In genomic region chr10:129442866-129443265, GRCh38 we compare ENCODE assay signal across 29 cellular contexts.
"Had no signal": no experiment of that assay in that cellular context is flagged by ENCODE, and none has a peak within 500 bp of the region (broad histone marks: within the 10 kb centered on the region; RNA-seq: fewer than 3 reads in every experiment).

No MANE protein-coding gene starts in this region.

- H3K9me3 ChIP-seq: gastrocnemius medialis, mucosa of descending colon, right atrium auricular region, spleen, testis, tibial artery, upper lobe of left lung, vagina had no signal

- H3K27ac Mint-ChIP-seq: mesothelial cell of epicardium; naive B cell; nephron; neural progenitor cell; progenitor cell of endocrine pancreas; stimulated activated memory B cell treated with anti-CD40 and anti-IgM and Interleukin-4, amounts not matched to agents 10 μg/mL and 1 μg/mL and 100 μg/mL, for 72 hours had no signal

- H2AFZ ChIP-seq: neural progenitor cell, parathyroid adenoma had no signal

- H3K4me1 Mint-ChIP-seq: mesothelial cell of epicardium; naive B cell; nephron; stimulated activated memory B cell treated with anti-CD40 and anti-IgM and Interleukin-4, amounts not matched to agents 10 μg/mL and 1 μg/mL and 100 μg/mL, for 72 hours had no signal

- H3K36me3 ChIP-seq: gastrocnemius medialis, neural progenitor cell, right atrium auricular region, spleen, tibial artery, upper lobe of left lung, vagina had no signal

- H3K36me3 Mint-ChIP-seq: mesothelial cell of epicardium; naive B cell; neural progenitor cell; stimulated activated memory B cell treated with anti-CD40 and anti-IgM and Interleukin-4, amounts not matched to agents 10 μg/mL and 1 μg/mL and 100 μg/mL, for 72 hours had no signal

- H3K4me3 ChIP-seq: coronary artery, gastrocnemius medialis, lung, mucosa of descending colon, neural progenitor cell, right atrium auricular region, skin epidermis, spleen, testis, tibial artery, upper lobe of left lung, vagina had no signal

- H3K27ac ChIP-seq: coronary artery, gastrocnemius medialis, neural progenitor cell, parathyroid adenoma, right atrium auricular region, skin epidermis, spleen, testis, tibial artery, upper lobe of left lung, vagina had no signal

- H3K79me2 ChIP-seq: parathyroid adenoma had no signal

- ATAC-seq: gastrocnemius medialis; left lobe of liver; mucosa of descending colon; sciatic nerve; stimulated activated memory B cell treated with anti-CD40 and anti-IgM and Interleukin-4, amounts not matched to agents 10 μg/mL and 1 μg/mL and 100 μg/mL, for 72 hours; stimulated activated naive CD8-positive, alpha-beta T cell treated with anti-CD3 and anti-CD28 coated beads, Interleukin-15, Interleukin-2, amounts not matched to agents 100 U/mL and 50 U/mL, for 24 hours had no signal

- H3K27me3 ChIP-seq: gastrocnemius medialis, neural progenitor cell, right atrium auricular region, testis, upper lobe of left lung, vagina had no signal

- H3K9ac ChIP-seq: neural progenitor cell, parathyroid adenoma had no signal

- H3K4me1 ChIP-seq: gastrocnemius medialis, parathyroid adenoma, right atrium auricular region, spleen, testis, tibial artery, upper lobe of left lung, vagina had no signal

- H3K4me3 Mint-ChIP-seq: mesothelial cell of epicardium; naive B cell; nephron; neural progenitor cell; stimulated activated memory B cell treated with anti-CD40 and anti-IgM and Interleukin-4, amounts not matched to agents 10 μg/mL and 1 μg/mL and 100 μg/mL, for 72 hours had no signal

- H3K4me2 ChIP-seq: neural progenitor cell had no signal

- DNase-seq: dermis blood vessel endothelial cell; effector memory CD4-positive, alpha-beta T cell; erythroblast; foreskin fibroblast; gastrocnemius medialis; kidney; mesenchymal stem cell; mucosa of descending colon; naive B cell; spleen; stimulated activated CD4-positive, alpha-beta T cell treated with anti-CD3 and anti-CD28 coated beads, Interleukin-4, amount 100 ng/mL, for 4 hours; stimulated activated naive CD8-positive, alpha-beta T cell treated with anti-CD3 and anti-CD28 coated beads, Interleukin-15, Interleukin-2, amounts not matched to agents 100 U/mL and 50 U/mL, for 24 hours; substantia nigra; testis; tibial artery; upper lobe of left lung had no signal

- H3K9me3 Mint-ChIP-seq: mesothelial cell of epicardium; naive B cell; neural progenitor cell; stimulated activated memory B cell treated with anti-CD40 and anti-IgM and Interleukin-4, amounts not matched to agents 10 μg/mL and 1 μg/mL and 100 μg/mL, for 72 hours had no signal
